Comparison of ENCODE assay signal across 1 cellular context in genomic region chr13:52011690-52012511, GRCh38.
A peak's percentile ranks its signal among the peaks of the same experiment; 100 is the strongest.
TF ChIP-seq lines count a peak whose summit lies in the region.

TSS of gene ALG11 (plus strand) at chr13:52012398. CDS start at chr13:52012419, 21 bp downstream.

TF ChIP-seq in GM12878, 131 proteins besides CTCF, POLR2A, EP300 and RAD21 (continued from another document):
- TF ChIP-seq PKNOX1 (IDR thresholded peaks at IDR 0.05): peak; percentile 98
- no peak for TF ChIP-seq MTA3 (IDR thresholded peaks at IDR 0.05; ENCODE audit: borderline replicate concordance, low read length)
- no peak for TF ChIP-seq ZSCAN29 (IDR thresholded peaks at IDR 0.05)
- no peak for TF ChIP-seq JUND (IDR thresholded peaks at IDR 0.05; ENCODE audit: low read depth, low read length)
- 0 out of 4 replicates have a peak, but pooled peaks of 1 of the 2 experiments have one; percentile 7 for TF ChIP-seq IKZF2 (IDR thresholded peaks at IDR 0.05)
- TF ChIP-seq EED (IDR thresholded peaks at IDR 0.05; ENCODE audit: low read depth): 0 out of 2 replicates have a peak, but pooled peaks have one; percentile 10
- TF ChIP-seq REST (IDR thresholded peaks at IDR 0.05; ENCODE audit: low read depth, low read length): no peak
- peak; percentile 80 for TF ChIP-seq POLR2AphosphoS2 (IDR thresholded peaks at IDR 0.05; ENCODE audit: low read depth, low read length)
- TF ChIP-seq PBX3 (IDR thresholded peaks at IDR 0.05; ENCODE audit: insufficient replicate concordance, low read depth, low read length): peak; percentile 95
- no peak for TF ChIP-seq ETV6 (conservative IDR thresholded peaks at IDR 0.05 in 1 of 2, IDR thresholded peaks at IDR 0.05 in 1 of 2; ENCODE audit: borderline replicate concordance in 1 of 2, low read depth in 1 of 2)
- peak; percentile 86 for TF ChIP-seq TAF1 (IDR thresholded peaks at IDR 0.05; ENCODE audit: borderline replicate concordance, low read depth, low read length)
- TF ChIP-seq CEBPB (IDR thresholded peaks at IDR 0.05; ENCODE audit: borderline replicate concordance in 1 of 2, low read depth in 2 of 2, low read length in 2 of 2): no peak
- TF ChIP-seq, protein P1, sequence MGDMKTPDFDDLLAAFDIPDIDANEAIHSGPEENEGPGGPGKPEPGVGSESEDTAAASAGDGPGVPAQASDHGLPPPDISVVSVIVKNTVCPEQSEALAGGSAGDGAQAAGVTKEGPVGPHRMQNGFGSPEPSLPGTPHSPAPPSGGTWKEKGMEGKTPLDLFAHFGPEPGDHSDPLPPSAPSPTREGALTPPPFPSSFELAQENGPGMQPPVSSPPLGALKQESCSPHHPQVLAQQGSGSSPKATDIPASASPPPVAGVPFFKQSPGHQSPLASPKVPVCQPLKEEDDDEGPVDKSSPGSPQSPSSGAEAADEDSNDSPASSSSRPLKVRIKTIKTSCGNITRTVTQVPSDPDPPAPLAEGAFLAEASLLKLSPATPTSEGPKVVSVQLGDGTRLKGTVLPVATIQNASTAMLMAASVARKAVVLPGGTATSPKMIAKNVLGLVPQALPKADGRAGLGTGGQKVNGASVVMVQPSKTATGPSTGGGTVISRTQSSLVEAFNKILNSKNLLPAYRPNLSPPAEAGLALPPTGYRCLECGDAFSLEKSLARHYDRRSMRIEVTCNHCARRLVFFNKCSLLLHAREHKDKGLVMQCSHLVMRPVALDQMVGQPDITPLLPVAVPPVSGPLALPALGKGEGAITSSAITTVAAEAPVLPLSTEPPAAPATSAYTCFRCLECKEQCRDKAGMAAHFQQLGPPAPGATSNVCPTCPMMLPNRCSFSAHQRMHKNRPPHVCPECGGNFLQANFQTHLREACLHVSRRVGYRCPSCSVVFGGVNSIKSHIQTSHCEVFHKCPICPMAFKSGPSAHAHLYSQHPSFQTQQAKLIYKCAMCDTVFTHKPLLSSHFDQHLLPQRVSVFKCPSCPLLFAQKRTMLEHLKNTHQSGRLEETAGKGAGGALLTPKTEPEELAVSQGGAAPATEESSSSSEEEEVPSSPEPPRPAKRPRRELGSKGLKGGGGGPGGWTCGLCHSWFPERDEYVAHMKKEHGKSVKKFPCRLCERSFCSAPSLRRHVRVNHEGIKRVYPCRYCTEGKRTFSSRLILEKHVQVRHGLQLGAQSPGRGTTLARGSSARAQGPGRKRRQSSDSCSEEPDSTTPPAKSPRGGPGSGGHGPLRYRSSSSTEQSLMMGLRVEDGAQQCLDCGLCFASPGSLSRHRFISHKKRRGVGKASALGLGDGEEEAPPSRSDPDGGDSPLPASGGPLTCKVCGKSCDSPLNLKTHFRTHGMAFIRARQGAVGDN (IDR thresholded peaks at IDR 0.05): no peak
- TF ChIP-seq SRF (IDR thresholded peaks at IDR 0.05; ENCODE audit: low read depth in 2 of 2, low read length in 2 of 2): peak in 1 of 2 experiments; percentile 22; a peak in 1 of 4 replicates
- TF ChIP-seq SIX5 (IDR thresholded peaks at IDR 0.05; ENCODE audit: low read depth, low read length, severe bottlenecking): peak; percentile 23
- TF ChIP-seq MTA2 (IDR thresholded peaks at IDR 0.05; ENCODE audit: low read depth): peak; percentile 74
- TF ChIP-seq, protein P2, sequence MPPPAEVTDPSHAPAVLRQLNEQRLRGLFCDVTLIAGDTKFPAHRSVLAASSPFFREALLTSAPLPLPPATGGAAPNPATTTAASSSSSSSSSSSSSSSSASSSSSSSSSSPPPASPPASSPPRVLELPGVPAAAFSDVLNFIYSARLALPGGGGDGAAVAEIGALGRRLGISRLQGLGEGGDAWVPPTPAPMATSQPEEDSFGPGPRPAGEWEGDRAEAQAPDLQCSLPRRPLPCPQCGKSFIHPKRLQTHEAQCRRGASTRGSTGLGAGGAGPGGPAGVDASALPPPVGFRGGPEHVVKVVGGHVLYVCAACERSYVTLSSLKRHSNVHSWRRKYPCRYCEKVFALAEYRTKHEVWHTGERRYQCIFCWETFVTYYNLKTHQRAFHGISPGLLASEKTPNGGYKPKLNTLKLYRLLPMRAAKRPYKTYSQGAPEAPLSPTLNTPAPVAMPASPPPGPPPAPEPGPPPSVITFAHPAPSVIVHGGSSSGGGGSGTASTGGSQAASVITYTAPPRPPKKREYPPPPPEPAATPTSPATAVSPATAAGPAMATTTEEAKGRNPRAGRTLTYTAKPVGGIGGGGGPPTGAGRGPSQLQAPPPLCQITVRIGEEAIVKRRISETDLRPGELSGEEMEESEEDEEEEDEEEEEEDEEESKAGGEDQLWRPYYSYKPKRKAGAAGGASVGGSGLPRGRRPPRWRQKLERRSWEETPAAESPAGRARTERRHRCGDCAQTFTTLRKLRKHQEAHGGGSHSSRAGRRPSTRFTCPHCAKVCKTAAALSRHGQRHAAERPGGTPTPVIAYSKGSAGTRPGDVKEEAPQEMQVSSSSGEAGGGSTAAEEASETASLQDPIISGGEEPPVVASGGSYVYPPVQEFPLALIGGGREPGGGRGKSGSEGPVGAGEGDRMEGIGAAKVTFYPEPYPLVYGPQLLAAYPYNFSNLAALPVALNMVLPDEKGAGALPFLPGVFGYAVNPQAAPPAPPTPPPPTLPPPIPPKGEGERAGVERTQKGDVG (CRISPR knock-in tag; IDR thresholded peaks at IDR 0.05): no peak
- peak; percentile 44 to 91 for TF ChIP-seq EGR1 (IDR thresholded peaks at IDR 0.05; ENCODE audit: borderline replicate concordance in 1 of 2, low read depth in 2 of 2, low read length in 2 of 2)
- peak; percentile 96 for TF ChIP-seq YY1 (IDR thresholded peaks at IDR 0.05; ENCODE audit: low read depth, low read length)
- no peak for TF ChIP-seq SREBF2 (IDR thresholded peaks at IDR 0.05; ENCODE audit: low read length)
- TF ChIP-seq CHD1 (IDR thresholded peaks at IDR 0.05; ENCODE audit: low read depth, low read length): no peak
- peak; percentile 62 for TF ChIP-seq FOS (IDR thresholded peaks at IDR 0.05; ENCODE audit: borderline replicate concordance, extremely low read depth, insufficient read length)
- peak; percentile 40; the same call in 1 of the 2 replicates for TF ChIP-seq PAX5 (IDR thresholded peaks at IDR 0.05; ENCODE audit: borderline replicate concordance, low read depth, low read length)
- peak; percentile 37; the same call in 1 of the 3 replicates for TF ChIP-seq POU2F2 (IDR thresholded peaks at IDR 0.05; ENCODE audit: borderline replicate concordance, low read depth, low read length)
- TF ChIP-seq BACH1 (IDR thresholded peaks at IDR 0.05; ENCODE audit: borderline replicate concordance): peak; percentile 43; the same call in 1 of the 2 replicates
- 0 out of 2 replicates have a peak, but pooled peaks have one; percentile 60 for TF ChIP-seq PML (IDR thresholded peaks at IDR 0.05; ENCODE audit: low read length)
- 0 out of 2 replicates have a peak, but pooled peaks have one; percentile 54 for TF ChIP-seq MLLT1 (IDR thresholded peaks at IDR 0.05)
- TF ChIP-seq NFXL1 (IDR thresholded peaks at IDR 0.05; ENCODE audit: borderline replicate concordance): no peak
- TF ChIP-seq IKZF1 (conservative IDR thresholded peaks at IDR 0.05): peak; percentile 81
- TF ChIP-seq TCF7 (IDR thresholded peaks at IDR 0.05; ENCODE audit: borderline replicate concordance): no peak
- no peak for TF ChIP-seq USF1 (IDR thresholded peaks at IDR 0.05; ENCODE audit: borderline replicate concordance, extremely low read length, insufficient read depth, low read depth, low read length)
- TF ChIP-seq CREB1 (IDR thresholded peaks at IDR 0.05; ENCODE audit: low read depth): peak; percentile 87
- TF ChIP-seq RAD51 (IDR thresholded peaks at IDR 0.05): no peak
- TF ChIP-seq, protein P3, sequence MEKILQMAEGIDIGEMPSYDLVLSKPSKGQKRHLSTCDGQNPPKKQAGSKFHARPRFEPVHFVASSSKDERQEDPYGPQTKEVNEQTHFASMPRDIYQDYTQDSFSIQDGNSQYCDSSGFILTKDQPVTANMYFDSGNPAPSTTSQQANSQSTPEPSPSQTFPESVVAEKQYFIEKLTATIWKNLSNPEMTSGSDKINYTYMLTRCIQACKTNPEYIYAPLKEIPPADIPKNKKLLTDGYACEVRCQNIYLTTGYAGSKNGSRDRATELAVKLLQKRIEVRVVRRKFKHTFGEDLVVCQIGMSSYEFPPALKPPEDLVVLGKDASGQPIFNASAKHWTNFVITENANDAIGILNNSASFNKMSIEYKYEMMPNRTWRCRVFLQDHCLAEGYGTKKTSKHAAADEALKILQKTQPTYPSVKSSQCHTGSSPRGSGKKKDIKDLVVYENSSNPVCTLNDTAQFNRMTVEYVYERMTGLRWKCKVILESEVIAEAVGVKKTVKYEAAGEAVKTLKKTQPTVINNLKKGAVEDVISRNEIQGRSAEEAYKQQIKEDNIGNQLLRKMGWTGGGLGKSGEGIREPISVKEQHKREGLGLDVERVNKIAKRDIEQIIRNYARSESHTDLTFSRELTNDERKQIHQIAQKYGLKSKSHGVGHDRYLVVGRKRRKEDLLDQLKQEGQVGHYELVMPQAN (conservative IDR thresholded peaks at IDR 0.05): 0 out of 2 replicates have a peak, but pooled peaks have one; percentile 62
TF ChIP-seq in GM12878: peak in this region for 43.
